ENCODE assay signal across 30 cellular contexts in the genomic region with DNA sequence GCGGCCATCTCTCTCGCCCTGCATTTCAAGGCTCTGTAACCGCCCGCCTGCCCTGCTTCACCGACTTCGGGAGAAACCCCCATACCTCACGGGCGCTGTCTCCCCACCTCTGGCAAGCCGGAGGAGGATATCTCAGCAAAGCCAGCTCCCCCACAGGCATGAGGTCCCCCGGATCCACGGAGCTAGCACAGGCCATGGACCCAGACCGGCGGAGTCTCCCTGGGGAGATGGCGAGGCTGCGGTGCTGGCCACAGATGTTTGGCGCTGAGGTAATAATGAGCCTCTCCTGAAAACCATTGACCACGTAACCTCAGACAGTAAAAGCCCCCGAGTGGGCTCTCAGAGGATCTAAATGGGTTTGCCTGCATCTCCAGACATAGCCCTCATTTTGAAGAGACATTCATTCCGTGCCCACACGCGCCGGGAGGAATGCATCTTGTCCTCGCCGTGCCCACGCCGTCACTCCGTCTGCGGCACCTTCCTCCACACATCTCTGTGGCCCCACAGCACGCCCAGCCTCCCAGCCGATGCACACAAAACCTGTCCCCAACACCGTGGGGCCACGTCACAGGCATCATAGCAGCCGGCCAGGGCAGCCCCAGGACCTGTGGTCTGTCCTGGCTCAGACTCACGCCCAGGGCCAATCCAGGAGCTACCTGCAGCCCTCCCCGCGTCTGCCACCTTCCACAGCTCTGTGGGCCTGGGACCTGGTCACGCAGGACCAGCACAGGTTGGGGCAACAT.
DNase-seq lines count a peak whose midpoint lies in the region; ATAC-seq, FAIRE-seq and TF ChIP-seq lines count a peak whose summit lies in the region.
"Had no signal": no experiment of that assay in that cellular context is flagged by ENCODE, and none has a peak within 500 bp of the region (broad histone marks: within the 10 kb centered on the region; RNA-seq: fewer than 3 reads in every experiment).

No MANE protein-coding gene starts in this region.

- H4K91ac ChIP-seq in H9 (ENCODE audit: insufficient read length, low read depth, low read length): no peak overlapping the region

- no peaks in the 10 kb centered on the region for H3K23me2 ChIP-seq in H9 (ENCODE audit: insufficient read length, low read depth, low read length, poor library complexity, severe bottlenecking)

- no peak overlapping the region for H3K23ac ChIP-seq in H9 (ENCODE audit: insufficient read length, low read depth, low read length)

- no peak overlapping the region for H2AFZ ChIP-seq in H9 (ENCODE audit: low read length)
- H2AFZ ChIP-seq: parathyroid adenoma had no signal

- H3K79me2 ChIP-seq in H9 (ENCODE audit: insufficient read depth, low read length): no peaks in the 10 kb centered on the region
- H3K79me2 ChIP-seq: parathyroid adenoma had no signal

- H3K36me3 ChIP-seq in kidney (ENCODE audit: control insufficient read depth in 1 of 2, insufficient read depth in 2 of 2, low read length in 2 of 2) (no peaks in the 10 kb centered on the region), small intestine (ENCODE audit: control insufficient read depth in 2 of 2, insufficient read depth in 2 of 2, low read length in 2 of 2) (no peaks in the 10 kb centered on the region), colonic mucosa (no peaks in the 10 kb centered on the region)
- H3K36me3 ChIP-seq: heart right ventricle, uterus had no signal

- H4K20me1 ChIP-seq in H9 (ENCODE audit: control insufficient read depth, insufficient read depth, insufficient read length): peaks cover 2% of the 10 kb centered on the region

- no peak overlapping the region for H3K4ac ChIP-seq in H9 (ENCODE audit: low read depth, low read length)

- no peak overlapping the region for H2BK5ac ChIP-seq in H9 (ENCODE audit: insufficient read length, low read length)

- no CpG with 5 or more reads among the region's 37 CpGs for WGBS in H9 (ENCODE audit: extremely low coverage, insufficient read length, low lambda C conversion rate)
- 53 to 78% (median 59%) methylated on average over 35 to 37 of the region's 37 CpGs for WGBS in small intestine, 3 donors

- DNase-seq in H9 (no peak), kidney (no peak), small intestine (no peak), colonic mucosa (no peak), NCI-H510A treated with DMSO at 0.1 percent for 48 hours (lab: John Stamatoyannopoulos, UW) (no peak)
- DNase-seq: activated CD4-positive, alpha-beta T cell treated with anti-CD3 and anti-CD28 coated beads for 1 hour; activated CD8-positive, alpha-beta T cell treated with anti-CD3 and anti-CD28 coated beads for 36 hours; activated naive CD8-positive, alpha-beta T cell treated with anti-CD3 and anti-CD28 coated beads for 36 hours; cerebellar nuclear complex; effector CD8-positive, alpha-beta T cell; erythroblast; GF-D8; mesenchymal stem cell; NCI-H1436; NCI-H2081 treated with DMSO at 0.1 percent for 48 hours; NCI-H345; NCI-H774; stimulated activated CD4-positive, alpha-beta T cell treated with anti-CD3 and anti-CD28 coated beads, Interleukin-4, amount 100 ng/mL, for 24 hours had no signal

- H3K9me3 Mint-ChIP-seq in H9 (no peaks in the 10 kb centered on the region), brain (peaks cover 0 to 5% (median 0%) of the 10 kb centered on the region in 5 experiments)
- H3K9me3 Mint-ChIP-seq: activated CD8-positive, alpha-beta T cell treated with anti-CD3 and anti-CD28 coated beads for 36 hours; activated naive CD8-positive, alpha-beta T cell treated with anti-CD3 and anti-CD28 coated beads for 36 hours; stimulated activated effector memory CD8-positive, alpha-beta T cell treated with anti-CD3 and anti-CD28 coated beads, Interleukin-12 subunit alpha, Interleukin-12 subunit beta, amount 100 ng/mL, for 72 hours had no signal

- H3K56ac ChIP-seq in H9 (ENCODE audit: insufficient read length, low read depth, low read length): no peak overlapping the region

- no peak overlapping the region for H2BK120ac ChIP-seq in H9 (ENCODE audit: low read depth, low read length, poor library complexity, severe bottlenecking)

- no peak overlapping the region for H2AK5ac ChIP-seq in H9 (ENCODE audit: insufficient read length, low read length)

- H3K4me3 ChIP-seq in kidney (ENCODE audit: low read length in 2 of 2) (no peak overlapping the region), small intestine (ENCODE audit: low read depth in 1 of 2, low read length in 2 of 2) (no peak overlapping the region), colonic mucosa (no peak overlapping the region)
- H3K4me3 ChIP-seq: uterus had no signal

- H3K27ac ChIP-seq in H9 (ENCODE audit: insufficient read length, low read depth, low read length) (no peak overlapping the region), kidney (ENCODE audit: low read depth in 2 of 2, low read length in 2 of 2) (peak overlapping the region; percentile 69 to 72), small intestine (ENCODE audit: low read depth in 1 of 2, low read length in 1 of 2) (peak overlapping the region; percentile 49 to 73), colonic mucosa (no peak overlapping the region)
- H3K27ac ChIP-seq: C4-2B, KMS-11, parathyroid adenoma, uterus had no signal

- no peaks in the 10 kb centered on the region for H3K9me3 ChIP-seq in H9 (ENCODE audit: control insufficient read depth, low read depth, low read length)
- no peaks in the 10 kb centered on the region for H3K9me3 ChIP-seq in kidney (ENCODE audit: control insufficient read depth in 1 of 2, low read length in 2 of 2)
- H3K9me3 ChIP-seq in small intestine (ENCODE audit: control insufficient read depth, low read depth): no peaks in the 10 kb centered on the region
- H3K9me3 ChIP-seq in colonic mucosa: no peaks in the 10 kb centered on the region
- H3K9me3 ChIP-seq: Caco-2, heart right ventricle, uterus had no signal

- FAIRE-seq in kidney (lab: Jason Lieb, UNC) (no peak), small intestine (lab: Jason Lieb, UNC) (no peak)
- FAIRE-seq: TTC549 had no signal

- H3K4me3 Mint-ChIP-seq in H9 (no peak overlapping the region), brain (peak overlapping the region in 3 of 5 experiments; percentile 16 to 73 (median 19))
- H3K4me3 Mint-ChIP-seq: activated CD8-positive, alpha-beta T cell treated with anti-CD3 and anti-CD28 coated beads for 36 hours; activated naive CD8-positive, alpha-beta T cell treated with anti-CD3 and anti-CD28 coated beads for 36 hours; stimulated activated effector memory CD8-positive, alpha-beta T cell treated with anti-CD3 and anti-CD28 coated beads, Interleukin-12 subunit alpha, Interleukin-12 subunit beta, amount 100 ng/mL, for 72 hours had no signal

- H3K18ac ChIP-seq in H9 (ENCODE audit: insufficient read length, low read depth, low read length): no peak overlapping the region

- no peak overlapping the region for H3K9ac ChIP-seq in H9 (ENCODE audit: extremely low read depth, insufficient read length, low read length)
- peak overlapping the region in 1 of 2 donors; percentile 61 for H3K9ac ChIP-seq in kidney (ENCODE audit: low read length in 2 of 2)
- no peak overlapping the region for H3K9ac ChIP-seq in colonic mucosa (ENCODE audit: low read depth in 2 of 2, low read length in 2 of 2)
- H3K9ac ChIP-seq: KMS-11, parathyroid adenoma had no signal

- H3K14ac ChIP-seq in H9 (ENCODE audit: insufficient read depth, low read length): no peak overlapping the region

- H3K4me2 ChIP-seq in H9 (ENCODE audit: insufficient read depth, insufficient read length, low read length): no peak overlapping the region
- H3K4me2 ChIP-seq: KMS-11 had no signal

- TF ChIP-seq CTCF in H9 (conservative IDR thresholded peaks at IDR 0.05) (no peak), brain (conservative IDR thresholded peaks at IDR 0.05) (no peak), kidney (IDR thresholded peaks at IDR 0.05; ENCODE audit: borderline replicate concordance, extremely low read depth, insufficient read depth) (no peak), colonic mucosa (IDR thresholded peaks at IDR 0.05) (no peak)

- H3K27ac Mint-ChIP-seq in H9 (peak overlapping the region in 2 of 3 experiments; percentile 73 to 92; a peak in 2 of 7 replicates), brain (peak overlapping the region; percentile 88 to 96 (median 95))
- H3K27ac Mint-ChIP-seq: activated CD8-positive, alpha-beta T cell treated with anti-CD3 and anti-CD28 coated beads for 36 hours; activated naive CD8-positive, alpha-beta T cell treated with anti-CD3 and anti-CD28 coated beads for 36 hours; stimulated activated effector memory CD8-positive, alpha-beta T cell treated with anti-CD3 and anti-CD28 coated beads, Interleukin-12 subunit alpha, Interleukin-12 subunit beta, amount 100 ng/mL, for 72 hours had no signal

- no peaks in the 10 kb centered on the region for H3K36me3 Mint-ChIP-seq in H9 (ENCODE audit: insufficient read depth in 1 of 3, low read depth in 3 of 3)
- H3K36me3 Mint-ChIP-seq in brain: no peaks in the 10 kb centered on the region
- H3K36me3 Mint-ChIP-seq: activated naive CD8-positive, alpha-beta T cell treated with anti-CD3 and anti-CD28 coated beads for 36 hours; stimulated activated effector memory CD8-positive, alpha-beta T cell treated with anti-CD3 and anti-CD28 coated beads, Interleukin-12 subunit alpha, Interleukin-12 subunit beta, amount 100 ng/mL, for 72 hours had no signal

- H3K4me1 Mint-ChIP-seq in H9 (peaks cover 2 to 29% of the 10 kb centered on the region in 2 experiments), brain (peaks cover 100% of the 10 kb centered on the region)
- H3K4me1 Mint-ChIP-seq: activated naive CD8-positive, alpha-beta T cell treated with anti-CD3 and anti-CD28 coated beads for 36 hours; stimulated activated effector memory CD8-positive, alpha-beta T cell treated with anti-CD3 and anti-CD28 coated beads, Interleukin-12 subunit alpha, Interleukin-12 subunit beta, amount 100 ng/mL, for 72 hours had no signal

- H3K27me3 ChIP-seq in H9 (ENCODE audit: insufficient read depth, low read length) (no peaks in the 10 kb centered on the region), small intestine (ENCODE audit: control insufficient read depth in 2 of 2, insufficient read depth in 2 of 2, low read length in 2 of 2) (no peaks in the 10 kb centered on the region), colonic mucosa (no peaks in the 10 kb centered on the region)
- H3K27me3 ChIP-seq: uterus had no signal

- intact Hi-C loops in kidney (cut with DNase I): no loop called here
- intact Hi-C loops in colonic mucosa (cut with DNase I): no loop called here

- H3K4me1 ChIP-seq in H9 (ENCODE audit: insufficient read depth, low read length) (no peaks in the 10 kb centered on the region), kidney (ENCODE audit: control insufficient read depth in 1 of 2, insufficient read depth in 1 of 2, low read depth in 1 of 2, low read length in 2 of 2) (peaks cover 28 to 49% of the 10 kb centered on the region in 2 donors), small intestine (ENCODE audit: control insufficient read depth in 2 of 2, insufficient read depth in 1 of 2, low read depth in 1 of 2, low read length in 1 of 2) (peaks cover 3 to 12% of the 10 kb centered on the region in 2 donors), colonic mucosa (peaks cover 7% of the 10 kb centered on the region)
- H3K4me1 ChIP-seq: parathyroid adenoma had no signal

- H2BK15ac ChIP-seq in H9 (ENCODE audit: low read depth, low read length): no peak overlapping the region

- H4K5ac ChIP-seq in H9 (ENCODE audit: insufficient read length, low read depth, low read length): no peak overlapping the region

- no peak overlapping the region for H2BK12ac ChIP-seq in H9 (ENCODE audit: insufficient read length, low read depth, low read length)

- ATAC-seq in HG03565 (IDR thresholded peaks at IDR 0.05; ENCODE audit: unreplicated experiment) (no peak), HG02571 (IDR thresholded peaks at IDR 0.05; ENCODE audit: unreplicated experiment) (no peak)
- ATAC-seq: activated CD8-positive, alpha-beta T cell treated with anti-CD3 and anti-CD28 coated beads for 36 hours; HCT116; stimulated activated effector memory CD8-positive, alpha-beta T cell treated with anti-CD3 and anti-CD28 coated beads, Interleukin-12 subunit alpha, Interleukin-12 subunit beta, amount 100 ng/mL, for 72 hours had no signal

- H4K8ac ChIP-seq in H9 (replicated peaks; ENCODE audit: insufficient read length, low read depth, low read length): no peak overlapping the region

- no peak overlapping the region for H3T11ph ChIP-seq in H9 (ENCODE audit: low read length)

- H3K27me3 Mint-ChIP-seq in H9 (ENCODE audit: low read depth): peaks cover 3% of the 10 kb centered on the region
- H3K27me3 Mint-ChIP-seq in brain: peaks cover 20% of the 10 kb centered on the region
- H3K27me3 Mint-ChIP-seq: activated CD8-positive, alpha-beta T cell treated with anti-CD3 and anti-CD28 coated beads for 36 hours had no signal

- no peaks in the 10 kb centered on the region for H3K79me1 ChIP-seq in H9 (ENCODE audit: insufficient read depth, low read depth, low read length, poor library complexity, severe bottlenecking)

- H2BK20ac ChIP-seq in H9 (ENCODE audit: low read depth, low read length, poor library complexity, severe bottlenecking): no peak overlapping the region

Comparison
In these comparisons a context has a peak if more than half of its experiments do, and no peak if none do; other contexts are left out.
1. H3K27ac ChIP-seq: peak in kidney (2 of 2) and small intestine (2 of 2); none in H9 (single experiment) and colonic mucosa (single experiment).
2. H3K4me3 Mint-ChIP-seq: peak in brain (3 of 5); none in H9 (0 of 2).